Comparison of ENCODE assay signal across 37 cellular contexts in the genomic region with DNA sequence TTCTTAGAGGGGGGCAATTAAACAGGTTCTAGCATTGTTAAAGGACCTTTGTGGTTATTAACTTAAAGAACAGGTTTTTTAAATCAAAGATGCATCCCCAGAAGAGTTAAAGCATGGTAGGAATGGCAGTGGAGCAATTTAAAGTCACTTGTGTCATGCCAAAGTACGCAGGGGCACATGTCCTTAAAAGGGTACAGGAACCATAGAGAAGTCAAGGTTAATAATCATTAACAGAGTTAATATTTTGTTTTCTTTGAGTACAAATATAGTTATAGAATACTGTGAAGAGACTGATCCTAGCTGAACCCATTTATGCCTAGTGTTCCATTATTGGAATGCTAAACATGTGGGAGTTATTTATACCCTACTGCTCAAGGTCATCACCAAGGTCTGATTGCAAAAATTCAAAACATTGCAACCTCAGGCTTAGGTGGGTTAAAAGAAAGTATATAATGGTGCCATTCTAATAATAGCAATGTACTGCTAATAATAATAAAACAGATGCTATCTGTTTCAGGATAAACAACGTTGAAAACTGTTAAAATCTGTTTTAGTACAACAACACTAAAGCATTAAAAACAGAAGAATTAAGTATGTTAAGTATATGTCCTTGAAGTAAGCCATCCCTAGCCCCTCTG.
"Had no signal": no experiment of that assay in that cellular context is flagged by ENCODE, and none has a peak within 500 bp of the region (broad histone marks: within the 10 kb centered on the region; RNA-seq: fewer than 3 reads in every experiment).

No MANE protein-coding gene starts in this region.

- H3K27ac ChIP-seq: adrenal gland, breast epithelium, cardiac muscle cell, colonic mucosa, epithelial cell of prostate, esophagus squamous epithelium, gastroesophageal sphincter, WERI-Rb-1 had no signal

- H3K9me3 Mint-ChIP-seq: activated B cell treated with CpG ODN at 0.5 μM for 24 hours; activated CD4-positive, alpha-beta memory T cell treated with anti-CD3 and anti-CD28 coated beads for 36 hours; activated CD4-positive, alpha-beta T cell treated with anti-CD3 and anti-CD28 coated beads, Interleukin-2, amount 10 ng/mL, durations not matched to agents 24 days and 14 days; activated naive CD4-positive, alpha-beta T cell treated with anti-CD3 and anti-CD28 coated beads for 36 hours; activated naive CD4-positive, alpha-beta T cell treated with anti-CD3 and anti-CD28 coated beads, Interleukin-2, amount 50 U/mL, for 24 hours; activated naive CD8-positive, alpha-beta T cell treated with anti-CD3 and anti-CD28 coated beads for 36 hours; activated naive CD8-positive, alpha-beta T cell treated with anti-CD3 and anti-CD28 coated beads, Interleukin-2, amount 50 U/mL, for 24 hours; activated T-helper 1 cell treated with anti-CD3 and anti-CD28 coated beads, Interleukin-12 subunit alpha, Interleukin-12 subunit beta, Interleukin-2, Interleukin-4 antibody, amounts not matched to agents 30 ng/mL and 10 ng/mL and 1 ng/mL, durations not matched to agents 14 hours and 24 hours and 36 hours; activated T-helper 2 cell treated with anti-CD3 and anti-CD28 coated beads, Interferon-gamma antibody, Interleukin-2, Interleukin-4, amounts not matched to agents 10 μg/mL and 5 μg/mL and 100 μg/mL, durations not matched to agents 14 hours and 24 hours and 36 hours; brain; T-helper 2 cell treated with Interferon-gamma antibody and Interleukin-4, amounts not matched to agents 5 μg/mL and 100 μg/mL, for 36 hours had no signal

- FAIRE-seq: endometrium, endothelial cell of umbilical vein had no signal

- H3K4me3 Mint-ChIP-seq: activated B cell treated with CpG ODN at 0.5 μM for 24 hours; activated CD4-positive, alpha-beta memory T cell treated with anti-CD3 and anti-CD28 coated beads for 36 hours; activated CD4-positive, alpha-beta T cell treated with anti-CD3 and anti-CD28 coated beads, Interleukin-2, amount 10 ng/mL, durations not matched to agents 24 days and 14 days; activated CD8-positive, alpha-beta memory T cell treated with anti-CD3 and anti-CD28 coated beads, Interleukin-2, amount 10 ng/mL, durations not matched to agents 7 days and 5 days; activated CD8-positive, alpha-beta T cell treated with anti-CD3 and anti-CD28 coated beads, Interleukin-2, amount 10 ng/mL, durations not matched to agents 7 days and 5 days; activated naive CD4-positive, alpha-beta T cell treated with anti-CD3 and anti-CD28 coated beads for 36 hours; activated naive CD4-positive, alpha-beta T cell treated with anti-CD3 and anti-CD28 coated beads, Interleukin-2, amount 50 U/mL, for 24 hours; activated naive CD8-positive, alpha-beta T cell treated with anti-CD3 and anti-CD28 coated beads for 36 hours; activated naive CD8-positive, alpha-beta T cell treated with anti-CD3 and anti-CD28 coated beads, Interleukin-2, amount 50 U/mL, for 24 hours; activated T-helper 1 cell treated with anti-CD3 and anti-CD28 coated beads, Interleukin-12 subunit alpha, Interleukin-12 subunit beta, Interleukin-2, Interleukin-4 antibody, amounts not matched to agents 30 ng/mL and 10 ng/mL and 1 ng/mL, durations not matched to agents 14 hours and 24 hours and 36 hours; brain; T-helper 17 cell; T-helper 2 cell treated with Interferon-gamma antibody and Interleukin-4, amounts not matched to agents 5 μg/mL and 100 μg/mL, for 36 hours had no signal

- H3K36me3 Mint-ChIP-seq: activated CD4-positive, alpha-beta memory T cell treated with anti-CD3 and anti-CD28 coated beads for 36 hours; activated CD8-positive, alpha-beta memory T cell treated with anti-CD3 and anti-CD28 coated beads, Interleukin-2, amount 10 ng/mL, durations not matched to agents 7 days and 5 days; activated naive CD4-positive, alpha-beta T cell treated with anti-CD3 and anti-CD28 coated beads, Interleukin-2, amount 50 U/mL, for 24 hours; activated naive CD8-positive, alpha-beta T cell treated with anti-CD3 and anti-CD28 coated beads for 36 hours; brain had no signal

- H3K9me3 ChIP-seq: adrenal gland, breast epithelium, colonic mucosa, esophagus squamous epithelium, gastroesophageal sphincter had no signal

- H3K4me1 ChIP-seq: adrenal gland, breast epithelium, colonic mucosa, esophagus squamous epithelium had no signal

- H3K4me3 ChIP-seq: adrenal gland, breast epithelium, cardiac muscle cell, colonic mucosa, esophagus squamous epithelium, gastroesophageal sphincter had no signal

- H3K36me3 ChIP-seq: adrenal gland, breast epithelium, cardiac muscle cell, colonic mucosa, esophagus squamous epithelium, gastroesophageal sphincter, WERI-Rb-1 had no signal

- H3K27ac Mint-ChIP-seq: activated B cell treated with CpG ODN at 0.5 μM for 24 hours; activated CD4-positive, alpha-beta memory T cell treated with anti-CD3 and anti-CD28 coated beads for 36 hours; activated CD4-positive, alpha-beta T cell treated with anti-CD3 and anti-CD28 coated beads, Interleukin-2, amount 10 ng/mL, durations not matched to agents 24 days and 14 days; activated CD8-positive, alpha-beta memory T cell treated with anti-CD3 and anti-CD28 coated beads, Interleukin-2, amount 10 ng/mL, durations not matched to agents 7 days and 5 days; activated CD8-positive, alpha-beta T cell treated with anti-CD3 and anti-CD28 coated beads, Interleukin-2, amount 10 ng/mL, durations not matched to agents 7 days and 5 days; activated naive CD4-positive, alpha-beta T cell treated with anti-CD3 and anti-CD28 coated beads for 36 hours; activated naive CD4-positive, alpha-beta T cell treated with anti-CD3 and anti-CD28 coated beads, Interleukin-2, amount 50 U/mL, for 24 hours; activated naive CD8-positive, alpha-beta T cell treated with anti-CD3 and anti-CD28 coated beads for 36 hours; activated naive CD8-positive, alpha-beta T cell treated with anti-CD3 and anti-CD28 coated beads, Interleukin-2, amount 50 U/mL, for 24 hours; activated T-helper 1 cell treated with anti-CD3 and anti-CD28 coated beads, Interleukin-12 subunit alpha, Interleukin-12 subunit beta, Interleukin-2, Interleukin-4 antibody, amounts not matched to agents 30 ng/mL and 10 ng/mL and 1 ng/mL, durations not matched to agents 14 hours and 24 hours and 36 hours; activated T-helper 2 cell treated with anti-CD3 and anti-CD28 coated beads, Interferon-gamma antibody, Interleukin-2, Interleukin-4, amounts not matched to agents 10 μg/mL and 5 μg/mL and 100 μg/mL, durations not matched to agents 14 hours and 24 hours and 36 hours; T-helper 17 cell; T-helper 2 cell treated with Interferon-gamma antibody and Interleukin-4, amounts not matched to agents 5 μg/mL and 100 μg/mL, for 36 hours had no signal

- ATAC-seq: activated CD4-positive, CD25-positive, alpha-beta regulatory T cell treated with anti-CD3 and anti-CD28 coated beads, Interleukin-2, amount 50 U/mL, for 24 hours; activated CD8-positive, alpha-beta memory T cell treated with anti-CD3 and anti-CD28 coated beads, Interleukin-2, amount 10 ng/mL, durations not matched to agents 7 days and 5 days; activated CD8-positive, alpha-beta T cell treated with anti-CD3 and anti-CD28 coated beads, Interleukin-2, amount 10 ng/mL, durations not matched to agents 7 days and 5 days; activated naive CD8-positive, alpha-beta T cell treated with anti-CD3 and anti-CD28 coated beads, Interleukin-2, amount 50 U/mL, for 24 hours; gastroesophageal sphincter; T-helper 17 cell had no signal

- DNase-seq: activated B cell treated with CpG ODN at 0.5 μM for 24 hours; activated CD4-positive, alpha-beta memory T cell treated with anti-CD3 and anti-CD28 coated beads for 36 hours; activated CD4-positive, alpha-beta T cell treated with anti-CD3 and anti-CD28 coated beads, Interleukin-2, amount 10 ng/mL, durations not matched to agents 24 days and 14 days; activated CD8-positive, alpha-beta memory T cell treated with anti-CD3 and anti-CD28 coated beads, Interleukin-2, amount 10 ng/mL, durations not matched to agents 7 days and 5 days; activated CD8-positive, alpha-beta memory T cell treated with anti-CD3 and anti-CD28 coated beads, Interleukin-2, amount 50 U/mL, for 4 hours; activated CD8-positive, alpha-beta T cell treated with anti-CD3 and anti-CD28 coated beads, Interleukin-2, amount 10 ng/mL, durations not matched to agents 7 days and 5 days; activated effector memory CD4-positive, alpha-beta T cell treated with anti-CD3 and anti-CD28 coated beads, Interleukin-2, amount 50 U/mL, for 16 hours; activated naive CD4-positive, alpha-beta T cell treated with anti-CD3 and anti-CD28 coated beads for 36 hours; activated naive CD8-positive, alpha-beta T cell treated with anti-CD3 and anti-CD28 coated beads for 36 hours; activated naive CD8-positive, alpha-beta T cell treated with anti-CD3 and anti-CD28 coated beads, Interleukin-2, amount 50 U/mL, for 24 hours; activated T-cell treated with anti-CD3 and anti-CD28 coated beads, Interleukin-2, amount 50 U/mL, for 1 hour; activated T-cell treated with anti-CD3 and anti-CD28 coated beads, Interleukin-2, amount 50 U/mL, for 48 hours; adrenal gland; amygdala; aorta; central memory CD4-positive, alpha-beta T cell; cerebellar nuclear complex; colonic mucosa; effector CD8-positive, alpha-beta T cell; esophagus squamous epithelium; foreskin melanocyte; T-helper 1 cell; T-helper 17 cell; T1000; WERI-Rb-1 had no signal

- H3K27me3 ChIP-seq: cardiac muscle cell, gastroesophageal sphincter had no signal

- H3K4me1 Mint-ChIP-seq: activated B cell treated with CpG ODN at 0.5 μM for 24 hours; activated CD8-positive, alpha-beta memory T cell treated with anti-CD3 and anti-CD28 coated beads, Interleukin-2, amount 10 ng/mL, durations not matched to agents 7 days and 5 days; activated naive CD4-positive, alpha-beta T cell treated with anti-CD3 and anti-CD28 coated beads, Interleukin-2, amount 50 U/mL, for 24 hours; activated naive CD8-positive, alpha-beta T cell treated with anti-CD3 and anti-CD28 coated beads, Interleukin-2, amount 50 U/mL, for 24 hours had no signal
